In genomic region chr7:31919678-31920369, GRCh38 we compare ENCODE assay signal across 27 cellular contexts.
"Had no signal": no experiment of that assay in that cellular context is flagged by ENCODE, and none has a peak within 500 bp of the region (broad histone marks: within the 10 kb centered on the region; RNA-seq: fewer than 3 reads in every experiment).

No MANE protein-coding gene starts in this region.

- ATAC-seq: activated T-cell treated with anti-CD3 and anti-CD28 coated beads, Interleukin-2, amount 50 U/mL, for 72 hours; gastroesophageal sphincter; left lobe of liver; mucosa of descending colon; stimulated activated naive B cell treated with anti-CD40 and anti-IgM and Interleukin-4, amounts not matched to agents 10 μg/mL and 1 μg/mL and 100 μg/mL, for 72 hours; T-cell had no signal

- H3K27me3 Mint-ChIP-seq: activated naive CD8-positive, alpha-beta T cell; stimulated activated naive B cell treated with anti-CD40 and anti-IgM and Interleukin-4, amounts not matched to agents 10 μg/mL and 1 μg/mL and 100 μg/mL, for 72 hours; T-cell had no signal

- H3K36me3 Mint-ChIP-seq: activated naive CD8-positive, alpha-beta T cell; immature natural killer cell; stimulated activated naive B cell treated with anti-CD40 and anti-IgM and Interleukin-4, amounts not matched to agents 10 μg/mL and 1 μg/mL and 100 μg/mL, for 72 hours; T-cell had no signal

- H3K4me1 Mint-ChIP-seq: immature natural killer cell; nephron; stimulated activated naive B cell treated with anti-CD40 and anti-IgM and Interleukin-4, amounts not matched to agents 10 μg/mL and 1 μg/mL and 100 μg/mL, for 72 hours; T-cell had no signal

- H3K36me3 ChIP-seq: gastroesophageal sphincter, neutrophil, ovary, sigmoid colon, suprapubic skin, tibial artery had no signal

- H3K4me3 ChIP-seq: gastroesophageal sphincter, lung, mucosa of descending colon, ovary, sigmoid colon, suprapubic skin, tibial artery had no signal

- H3K9me3 Mint-ChIP-seq: nephron; stimulated activated naive B cell treated with anti-CD40 and anti-IgM and Interleukin-4, amounts not matched to agents 10 μg/mL and 1 μg/mL and 100 μg/mL, for 72 hours had no signal

- DNase-seq: activated CD4-positive, alpha-beta T cell treated with anti-CD3 and anti-CD28 coated beads for 4 hours; activated CD4-positive, alpha-beta T cell treated with anti-CD3 and anti-CD28 coated beads, Interleukin-2, amount 50 U/mL, for 4 hours; activated naive CD4-positive, alpha-beta T cell; activated T-cell treated with anti-CD3 and anti-CD28 coated beads for 4 hours; activated T-cell treated with anti-CD3 and anti-CD28 coated beads, Interleukin-2, amount 50 U/mL, for 72 hours; anterior cingulate cortex; hypothalamus; immature natural killer cell; kidney; mucosa of descending colon; ovary; sigmoid colon; small intestine; stimulated activated CD4-positive, alpha-beta T cell treated with anti-CD3 and anti-CD28 coated beads, Interleukin-4, amount 100 ng/mL, for 24 hours; stimulated activated naive B cell treated with anti-CD40 and anti-IgM and Interleukin-4, amounts not matched to agents 10 μg/mL and 1 μg/mL and 100 μg/mL, for 72 hours; T-cell; tibial artery had no signal

- FAIRE-seq: endothelial cell of umbilical vein, kidney, small intestine, TTC549 had no signal

- H3K27me3 ChIP-seq: gastroesophageal sphincter, ovary, sigmoid colon, suprapubic skin, tibial artery had no signal

- H3K4me3 Mint-ChIP-seq: activated naive CD8-positive, alpha-beta T cell; activated T-cell treated with anti-CD3 and anti-CD28 coated beads, Interleukin-2, amount 50 U/mL, for 72 hours; immature natural killer cell; nephron; stimulated activated naive B cell treated with anti-CD40 and anti-IgM and Interleukin-4, amounts not matched to agents 10 μg/mL and 1 μg/mL and 100 μg/mL, for 72 hours; T-cell had no signal

- H3K27ac Mint-ChIP-seq: activated naive CD8-positive, alpha-beta T cell; activated T-cell treated with anti-CD3 and anti-CD28 coated beads, Interleukin-2, amount 50 U/mL, for 72 hours; immature natural killer cell; nephron; progenitor cell of endocrine pancreas; stimulated activated naive B cell treated with anti-CD40 and anti-IgM and Interleukin-4, amounts not matched to agents 10 μg/mL and 1 μg/mL and 100 μg/mL, for 72 hours; T-cell had no signal
